Comparison of ENCODE assay signal across 1 cellular context in genomic region chr17:75876938-75877751, GRCh38.
TF ChIP-seq lines count a peak whose summit lies in the region.

No MANE protein-coding gene starts in this region.

TF ChIP-seq in H1, 55 proteins besides CTCF, POLR2A, EP300 and RAD21:
- TF ChIP-seq EZH2 (IDR thresholded peaks at IDR 0.05; ENCODE audit: low read depth, low read length, severe bottlenecking) (peak; percentile 23), SUZ12 (IDR thresholded peaks at IDR 0.05; ENCODE audit: low read length) (peak; percentile 69), NANOG (IDR thresholded peaks at IDR 0.05; ENCODE audit: insufficient read depth, low read depth, low read length, poor library complexity, severe bottlenecking) (no peak), ZNF274 (IDR thresholded peaks at IDR 0.05; ENCODE audit: borderline replicate concordance, extremely low read depth, low read length) (no peak), EGR1 (IDR thresholded peaks at IDR 0.05; ENCODE audit: borderline replicate concordance, low read depth, low read length) (no peak)
